ENCODE assay signal across 22 cellular contexts in genomic region chr1:172603816-172604215, GRCh38. TPM values are rescaled to one million over a fixed set of nuclear protein-coding genes. Genes with fewer than 3 reads are reported as not detected.
A peak's percentile ranks its signal among the peaks of the same experiment; 100 is the strongest.
DNase-seq lines count a peak whose midpoint lies in the region; ATAC-seq, FAIRE-seq and TF ChIP-seq lines count a peak whose summit lies in the region.
"Had no signal": no experiment of that assay in that cellular context is flagged by ENCODE, and none has a peak within 500 bp of the region (broad histone marks: within the 10 kb centered on the region; RNA-seq: fewer than 3 reads in every experiment).

No MANE protein-coding gene starts in this region.

- H3K4me3 ChIP-seq in PC-3 (ENCODE audit: low read length), result no peak overlapping the region
- H3K4me3 ChIP-seq: BLaER1, HAP-1 had no signal

- H3K9me3 Mint-ChIP-seq in memory B cell, result no peaks in the 10 kb centered on the region
- H3K9me3 Mint-ChIP-seq: CD4-positive, CD25-positive, alpha-beta regulatory T cell; CD8-positive, alpha-beta T cell; HFFc6 had no signal

- no peaks in the 10 kb centered on the region for H3K27me3 ChIP-seq in PC-3 (ENCODE audit: low read length)
- H3K27me3 ChIP-seq: BLaER1 had no signal

- no TSS peak for BruUV-seq in PC-3 (replicated peaks; lab: Mats Ljungman, UMichigan)

- H3K9me2 ChIP-seq in PC-3 (replicated peaks; ENCODE audit: low read length), result no peaks in the 10 kb centered on the region

- H4K20me1 ChIP-seq in PC-3 (ENCODE audit: low read length), result no peaks in the 10 kb centered on the region
- H4K20me1 ChIP-seq: BLaER1 had no signal

- peak overlapping the region; percentile 9 for H3K27ac Mint-ChIP-seq in memory B cell
- H3K27ac Mint-ChIP-seq: B cell; CD8-positive, alpha-beta T cell; HFFc6 had no signal

- no peak overlapping the region for H3K9ac ChIP-seq in PC-3 (ENCODE audit: low read length)
- H3K9ac ChIP-seq: BLaER1 had no signal

- H3K27me3 Mint-ChIP-seq in memory B cell, result no peaks in the 10 kb centered on the region
- H3K27me3 Mint-ChIP-seq: B cell; CD4-positive, CD25-positive, alpha-beta regulatory T cell had no signal

- peaks cover 54% of the 10 kb centered on the region for H3K36me3 ChIP-seq in PC-3 (ENCODE audit: low read depth, low read length)
- H3K36me3 ChIP-seq: HAP-1 had no signal

- H3K4me3 Mint-ChIP-seq in memory B cell, result no peak overlapping the region
- H3K4me3 Mint-ChIP-seq: B cell; CD4-positive, CD25-positive, alpha-beta regulatory T cell; CD8-positive, alpha-beta T cell; HFFc6 had no signal

- H3K27ac ChIP-seq in PC-3 (ENCODE audit: low read length), result no peak overlapping the region
- H3K27ac ChIP-seq: BLaER1, C4-2B had no signal

- intact Hi-C loops in PC-3 (cut with micrococcal nuclease), result loop anchor here (2.0 kb wide), 1 partner anchor 15 kb away; no protein-coding TSS in a partner anchor

- H3K4me1 Mint-ChIP-seq in memory B cell, result no peaks in the 10 kb centered on the region
- H3K4me1 Mint-ChIP-seq: B cell had no signal

- peaks cover 23% of the 10 kb centered on the region for H3K36me3 Mint-ChIP-seq in memory B cell

- TF ChIP-seq CTCF in D721Med (IDR thresholded peaks at IDR 0.05; ENCODE audit: insufficient read depth, missing control alignments) (no peak), PC-3 (conservative IDR thresholded peaks at IDR 0.05; ENCODE audit: low read depth, low read length) (no peak)

- no peak overlapping the region for H2AFZ ChIP-seq in PC-3 (ENCODE audit: low read length)

- DNase-seq in D721Med (ENCODE audit: insufficient read length, low spot score) (no peak), PC-3 (peak; percentile 63), memory B cell (ENCODE audit: low spot score in 2 of 2) (no peak), NCI-H2227 (lab: John Stamatoyannopoulos, UW; ENCODE audit: unreplicated experiment) (no peak), NCI-H526 treated with DMSO at 0.1 percent for 48 hours (lab: John Stamatoyannopoulos, UW) (no peak)
- DNase-seq: Caco-2; CD4-positive, CD25-positive, alpha-beta regulatory T cell; CD8-positive, alpha-beta T cell; DMS53; DMS79 treated with DMSO at 0.1 percent for 48 hours; GF-D8; GOT3; HFFc6 had no signal

- peaks cover 18% of the 10 kb centered on the region for H3K4me1 ChIP-seq in PC-3 (ENCODE audit: insufficient read depth, low read length)
- H3K4me1 ChIP-seq: BLaER1 had no signal

- no peaks in the 10 kb centered on the region for H3K9me3 ChIP-seq in PC-3 (ENCODE audit: low read length)
- H3K9me3 ChIP-seq: BLaER1, Caco-2, HAP-1 had no signal

- peak; percentile 66 for FAIRE-seq in D721Med (lab: Jason Lieb, UNC)
- FAIRE-seq: H54 had no signal

- POLR2A ChIA-PET in PC-3 (lab: Charles Lee; ENCODE audit: unreplicated experiment), result interaction anchor here (0.6 kb wide), 1 partner anchor 837 kb away, joined by 9 read pairs; no protein-coding TSS in a partner anchor

- no peak overlapping the region for H3K4me2 ChIP-seq in PC-3 (ENCODE audit: low read length)
- H3K4me2 ChIP-seq: BLaER1 had no signal

- CTCF ChIA-PET in PC-3 (lab: Charles Lee), result interaction anchor here (1.0 kb wide), 2 partner anchors 116 to 601 kb away, joined by 3 read pairs; no protein-coding TSS in a partner anchor

- no peaks in the 10 kb centered on the region for H3F3A ChIP-seq in PC-3 (ENCODE audit: low read length, unreplicated experiment)

- 0 out of 2 replicates have a peak, but pooled peaks cover 5% of the 10 kb centered on the region for H3K79me2 ChIP-seq in PC-3 (ENCODE audit: low read length)

- ATAC-seq in PC-3, result peak; percentile 86
- no peak for ATAC-seq in memory B cell (ENCODE audit: low read depth)
- no peak for ATAC-seq in HG03432 (IDR thresholded peaks at IDR 0.05; ENCODE audit: unreplicated experiment)
- ATAC-seq: CD8-positive, alpha-beta T cell had no signal

RNA-seq across cellular contexts. Expression of gene FASLG, which starts 55.1 kb away (rescaled TPM):
- 0.04 TPM in 1 of 2 replicates, not detected in the other for total RNA-seq in PC-3 (2014; rRNA removed)
- total RNA-seq: A172, Caco-2, Daoy, G401, HFFc6 had no signal
